Comparison of ENCODE assay signal across 1 cellular context in genomic region chr10:100993986-100994708, GRCh38.
TF ChIP-seq lines count a peak whose summit lies in the region.

No MANE protein-coding gene starts in this region.

TF ChIP-seq in H1, 55 proteins besides CTCF, POLR2A, EP300 and RAD21:
- no peak for TF ChIP-seq CREB1 (IDR thresholded peaks at IDR 0.05)
- peak; percentile 19; the same call in 1 of the 2 replicates for TF ChIP-seq POLR2AphosphoS5 (IDR thresholded peaks at IDR 0.05; ENCODE audit: low read depth, low read length)
